1 cellular context compared by ENCODE assay signal in genomic region chr1:164699815-164700491, GRCh38.
TF ChIP-seq lines count a peak whose summit lies in the region.

No MANE protein-coding gene starts in this region.

TF ChIP-seq in GM23338, 12 proteins besides CTCF, POLR2A, EP300 and RAD21:
- TF ChIP-seq ZNF462 (CRISPR knock-in tag; IDR thresholded peaks at IDR 0.05) (no peak), ETS1 (IDR thresholded peaks at IDR 0.05) (no peak), JUNB (IDR thresholded peaks at IDR 0.05; ENCODE audit: unreplicated experiment) (no peak), ZNF114 (CRISPR knock-in tag; IDR thresholded peaks at IDR 0.05) (no peak), POLR2AphosphoS5 (IDR thresholded peaks at IDR 0.05; ENCODE audit: low read depth) (no peak)
